8 cellular contexts compared by ENCODE assay signal in genomic region chr15:73677146-73677607, GRCh38. TPM values are rescaled to one million over a fixed set of nuclear protein-coding genes. Genes with fewer than 3 reads are reported as not detected.
DNase-seq lines count a peak whose midpoint lies in the region; ATAC-seq, FAIRE-seq and TF ChIP-seq lines count a peak whose summit lies in the region.

No MANE protein-coding gene starts in this region.

- H3K9me3 ChIP-seq in astrocyte (ENCODE audit: insufficient read depth, low read depth, low read length) = no peaks in the 10 kb centered on the region

- no peak overlapping the region for H3K4me3 ChIP-seq in astrocyte (ENCODE audit: insufficient read depth, low read depth, low read length)

- H3K4me3 Mint-ChIP-seq in astrocyte (ENCODE audit: unreplicated experiment) = no peak overlapping the region

- no peak overlapping the region for H3K4me2 ChIP-seq in astrocyte (ENCODE audit: low read length)

- no peaks in the 10 kb centered on the region for H3K36me3 Mint-ChIP-seq in astrocyte (ENCODE audit: low read depth, unreplicated experiment)

- H3K4me1 Mint-ChIP-seq in astrocyte (ENCODE audit: low read depth, unreplicated experiment) = peaks cover 9% of the 10 kb centered on the region

- H3K27ac ChIP-seq in astrocyte (ENCODE audit: low read depth, low read length) = no peak overlapping the region

- H3K79me2 ChIP-seq in astrocyte (ENCODE audit: insufficient read depth, low read length) = no peaks in the 10 kb centered on the region

- H4K20me1 ChIP-seq in astrocyte (ENCODE audit: insufficient read depth, low read length) = peaks cover 4% of the 10 kb centered on the region

- H2AFZ ChIP-seq in astrocyte (ENCODE audit: low read depth, low read length) = no peak overlapping the region

- no peaks in the 10 kb centered on the region for H3K4me1 ChIP-seq in astrocyte (ENCODE audit: insufficient read depth, low read length)

- no peaks in the 10 kb centered on the region for H3K36me3 ChIP-seq in astrocyte (ENCODE audit: insufficient read depth, low read length)

- no peak overlapping the region for H3K9ac ChIP-seq in astrocyte (ENCODE audit: low read length)

- FAIRE-seq in astrocyte (lab: Jason Lieb, UNC) = peak; percentile 43

- H3K27me3 Mint-ChIP-seq in astrocyte (ENCODE audit: low read depth, unreplicated experiment) = peaks cover 16% of the 10 kb centered on the region

- no peak for ATAC-seq in GM21447 (IDR thresholded peaks at IDR 0.05; ENCODE audit: unreplicated experiment)
- ATAC-seq in HG03432 (IDR thresholded peaks at IDR 0.05; ENCODE audit: unreplicated experiment) = no peak

- H3K27me3 ChIP-seq in astrocyte (ENCODE audit: insufficient read depth, low read length) = peaks cover 20% of the 10 kb centered on the region

- TF ChIP-seq CTCF in astrocyte (IDR thresholded peaks at IDR 0.05; ENCODE audit: insufficient read depth, low read depth, low read length) = peak; percentile 85

- DNase-seq in COR-L47 (lab: John Stamatoyannopoulos, UW) (peak; percentile 14), HPDE6-E6E7 (ENCODE audit: extremely low spot score) (peak; percentile 46), SHP77 (lab: John Stamatoyannopoulos, UW) (peak; percentile 19 to 42), astrocyte (ENCODE audit: low read depth) (peak; percentile 41), iPS-NIHi7 (ENCODE audit: extremely low spot score) (peak; percentile 84)
- DNase-seq in stimulated activated CD4-positive, alpha-beta T cell treated with anti-CD3 and anti-CD28 coated beads, Interleukin-2, amount 100 ng/mL, for 4 hours (ENCODE audit: low read depth) = peak; percentile 18

- no peak overlapping the region for H3K27ac Mint-ChIP-seq in astrocyte (ENCODE audit: unreplicated experiment)

- peaks cover 3% of the 10 kb centered on the region for H3K9me3 Mint-ChIP-seq in astrocyte (ENCODE audit: unreplicated experiment)

RNA-seq across cellular contexts. Expression of gene CD276, which starts 7.0 kb away (rescaled TPM):
- total RNA-seq in astrocyte = 220 and 225 TPM in 2 replicates

RNA-seq across cellular contexts. Expression of gene NPTN, which starts 44.0 kb away (rescaled TPM):
- total RNA-seq in astrocyte = 281 and 305 TPM in 2 replicates

Comparison
In these comparisons a context has a peak if more than half of its experiments do, and no peak if none do; other contexts are left out.
1. DNase-seq: peak in every context shown above with its lines; median percentile 84 in iPS-NIHi7; 46 in HPDE6-E6E7; 41 in astrocyte; 30 in SHP77; 18 in stimulated activated CD4-positive, alpha-beta T cell treated with anti-CD3 and anti-CD28 coated beads, Interleukin-2, amount 100 ng/mL, for 4 hours; 14 in COR-L47.